Comparison of ENCODE assay signal across 10 cellular contexts in the genomic region with DNA sequence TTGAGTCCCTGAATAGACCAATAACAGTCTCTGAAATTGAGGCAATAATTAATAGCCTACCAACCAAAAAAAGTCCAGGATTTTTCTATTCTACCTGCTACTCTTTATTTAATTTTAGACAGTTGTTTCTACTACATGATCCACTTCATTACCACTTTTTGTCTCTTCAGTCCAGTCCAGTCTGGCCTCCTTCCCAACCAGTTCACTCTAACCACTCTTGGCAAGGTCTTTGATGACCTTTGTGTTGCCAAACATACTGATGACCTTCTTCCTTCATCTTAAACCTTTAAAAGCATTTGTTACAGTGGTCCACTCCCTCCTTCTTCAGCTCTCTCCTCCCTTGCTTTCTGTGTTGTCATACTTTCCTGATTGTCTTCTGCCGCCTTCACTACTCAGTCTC.
"Had no signal": no experiment of that assay in that cellular context is flagged by ENCODE, and none has a peak within 500 bp of the region (broad histone marks: within the 10 kb centered on the region; RNA-seq: fewer than 3 reads in every experiment).

No MANE protein-coding gene starts in this region.

- H3K27ac ChIP-seq: GM23248 had no signal

- H3K36me3 ChIP-seq: HAP-1 had no signal

- H2AFZ ChIP-seq: GM23248, GM23338 had no signal

- H3K9me3 ChIP-seq: HAP-1 had no signal

- H3K4me2 ChIP-seq: GM23338 had no signal

- FAIRE-seq: H54 had no signal

- H3K9ac ChIP-seq: GM23248 had no signal

- DNase-seq: GM23248, GOT3, H7, H9, HCEC 1CT, HFFc6 had no signal

- H3K4me1 ChIP-seq: HAP-1 had no signal

- H3K4me3 ChIP-seq: GM23248, GM23338, HAP-1 had no signal

- ATAC-seq: GM23338, HCT116 had no signal
